In the genomic region with DNA sequence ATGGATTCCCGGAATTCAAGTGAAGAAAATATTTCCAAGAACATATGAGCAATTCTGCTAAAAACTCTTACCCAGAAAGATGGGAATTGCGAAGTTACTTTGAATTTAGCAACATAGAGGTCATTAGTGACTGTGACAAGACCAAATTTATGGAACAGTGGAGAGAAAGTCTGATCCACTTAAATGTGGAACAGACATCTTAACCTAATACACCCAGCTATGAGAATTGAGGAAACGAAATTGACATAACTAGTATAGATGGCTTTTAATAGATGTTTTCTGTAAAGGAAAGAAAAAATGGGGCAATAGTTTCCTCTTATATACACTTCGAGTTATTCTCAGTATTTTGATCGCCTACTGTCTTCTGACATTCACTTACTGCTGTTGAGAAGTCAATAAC, we compare ENCODE assay signal across 19 cellular contexts.
"Had no signal": no experiment of that assay in that cellular context is flagged by ENCODE, and none has a peak within 500 bp of the region (broad histone marks: within the 10 kb centered on the region; RNA-seq: fewer than 3 reads in every experiment).

No MANE protein-coding gene starts in this region.

- FAIRE-seq: endothelial cell of umbilical vein, pancreas, small intestine had no signal

- DNase-seq: effector CD4-positive, alpha-beta T cell; endodermal cell; erythroblast; foreskin keratinocyte; heart left ventricle; hippocampal formation; left colon; left ventricle myocardium superior; mesendoderm; naive B cell; occipital lobe; pancreas; right cardiac atrium; small intestine; stimulated activated CD4-positive, alpha-beta T cell treated with anti-CD3 and anti-CD28 coated beads, Interleukin-4, amount 100 ng/mL, for 1 hour; stimulated activated CD8-positive, alpha-beta memory T cell treated with anti-CD3 and anti-CD28 coated beads, Interleukin-4, amount 100 ng/mL, for 48 hours; stimulated activated naive CD8-positive, alpha-beta T cell treated with anti-CD3 and anti-CD28 coated beads, Interleukin-15, Interleukin-2, amounts not matched to agents 100 U/mL and 50 U/mL, for 24 hours; thyroid gland had no signal
